17 cellular contexts compared by ENCODE assay signal in genomic region chr10:132478341-132479023, GRCh38. TPM values are rescaled to one million over a fixed set of nuclear protein-coding genes. Genes with fewer than 3 reads are reported as not detected.
DNase-seq lines count a peak whose midpoint lies in the region; ATAC-seq and TF ChIP-seq lines count a peak whose summit lies in the region.
"Had no signal": no experiment of that assay in that cellular context is flagged by ENCODE, and none has a peak within 500 bp of the region (broad histone marks: within the 10 kb centered on the region; RNA-seq: fewer than 3 reads in every experiment).

No MANE protein-coding gene starts in this region.

- H3K36me3 Mint-ChIP-seq in chondrocyte (ENCODE audit: low read depth): no peaks in the 10 kb centered on the region
- H3K36me3 Mint-ChIP-seq in endodermal cell (ENCODE audit: low read depth): no peaks in the 10 kb centered on the region
- H3K36me3 Mint-ChIP-seq in type B pancreatic cell: no peaks in the 10 kb centered on the region
- H3K36me3 Mint-ChIP-seq: CD4-positive, CD25-positive, alpha-beta regulatory T cell had no signal

- intact Hi-C loops in cardiac septum (cut with DNase I) (no loop called here), left cardiac atrium (cut with DNase I) (no loop called here), mucosa of descending colon (cut with DNase I, micrococcal nuclease) (no loop called here), upper lobe of right lung (cut with DNase I) (no loop called here)

- H3K9ac ChIP-seq in endodermal cell (ENCODE audit: extremely low read depth, low read length, poor library complexity, severe bottlenecking): no peak overlapping the region

- no peaks in the 10 kb centered on the region for H3K27me3 ChIP-seq in upper lobe of right lung
- H3K27me3 ChIP-seq in endodermal cell (ENCODE audit: control insufficient read depth, insufficient read depth, low read length, poor library complexity, severe bottlenecking): no peaks in the 10 kb centered on the region

- H3K27ac ChIP-seq in upper lobe of right lung (no peak overlapping the region), endodermal cell (ENCODE audit: low read depth, low read length) (no peak overlapping the region)

- ATAC-seq in left cardiac atrium (no peak), mucosa of descending colon (peak; percentile 17), upper lobe of right lung (no peak)
- ATAC-seq: PC-3 had no signal

- 90 to 93% methylated on average over 13 to 18 of the region's 18 CpGs for WGBS in endodermal cell (ENCODE audit: insufficient coverage in 1 of 2, insufficient read length in 1 of 2), 2 experiments

- H3K4me3 Mint-ChIP-seq in chondrocyte (ENCODE audit: unreplicated experiment): no peak overlapping the region
- H3K4me3 Mint-ChIP-seq in endodermal cell: no peak overlapping the region
- no peak overlapping the region for H3K4me3 Mint-ChIP-seq in type B pancreatic cell
- H3K4me3 Mint-ChIP-seq: CD4-positive, CD25-positive, alpha-beta regulatory T cell; GM23338 had no signal

- TF ChIP-seq CTCF in chondrocyte (IDR thresholded peaks at IDR 0.05) (no peak), mucosa of descending colon (IDR thresholded peaks at IDR 0.05) (no peak), upper lobe of right lung (IDR thresholded peaks at IDR 0.05) (no peak), endodermal cell (conservative IDR thresholded peaks at IDR 0.05) (no peak), type B pancreatic cell (conservative IDR thresholded peaks at IDR 0.05) (no peak)

- no peak overlapping the region for H3K27ac Mint-ChIP-seq in chondrocyte (ENCODE audit: unreplicated experiment)
- no peak overlapping the region for H3K27ac Mint-ChIP-seq in endodermal cell
- no peak overlapping the region for H3K27ac Mint-ChIP-seq in type B pancreatic cell
- H3K27ac Mint-ChIP-seq: CD4-positive, CD25-positive, alpha-beta regulatory T cell; GM23338 had no signal

- no peaks in the 10 kb centered on the region for H3K9me3 Mint-ChIP-seq in chondrocyte (ENCODE audit: low read depth)
- peaks cover 5% of the 10 kb centered on the region for H3K9me3 Mint-ChIP-seq in endodermal cell
- H3K9me3 Mint-ChIP-seq in type B pancreatic cell: peaks cover 6% of the 10 kb centered on the region
- H3K9me3 Mint-ChIP-seq: CD4-positive, CD25-positive, alpha-beta regulatory T cell; GM23338 had no signal

- no peaks in the 10 kb centered on the region for H3K4me1 ChIP-seq in mucosa of descending colon (ENCODE audit: low read depth)
- peaks cover 12% of the 10 kb centered on the region for H3K4me1 ChIP-seq in upper lobe of right lung
- H3K4me1 ChIP-seq in endodermal cell (ENCODE audit: control insufficient read depth, insufficient read depth, low read length): no peaks in the 10 kb centered on the region

- peak; percentile 27 for DNase-seq in cardiac septum (ENCODE audit: low spot score)
- DNase-seq in left cardiac atrium: no peak
- peak; percentile 88 for DNase-seq in chondrocyte (ENCODE audit: low spot score)
- no peak for DNase-seq in mucosa of descending colon
- DNase-seq in upper lobe of right lung: peak; percentile 53
- DNase-seq in endodermal cell: no peak
- no peak for DNase-seq in medulla oblongata (ENCODE audit: extremely low spot score)
- no peak for DNase-seq in type B pancreatic cell (ENCODE audit: extremely low spot score, unreplicated experiment)
- DNase-seq: CD4-positive, CD25-positive, alpha-beta regulatory T cell; DMS79 treated with DMSO at 0.1 percent for 48 hours; GDM1; MM.1S; NCI-H1105; NCI-H1694 treated with DMSO at 0.1 percent for 48 hours; NCI-H446; PC-3 had no signal

- H3K27me3 Mint-ChIP-seq in chondrocyte (ENCODE audit: low read depth): peaks cover 9% of the 10 kb centered on the region
- H3K27me3 Mint-ChIP-seq in endodermal cell (ENCODE audit: insufficient read depth): peaks cover 5% of the 10 kb centered on the region
- peaks cover 18% of the 10 kb centered on the region for H3K27me3 Mint-ChIP-seq in type B pancreatic cell

- H3K4me3 ChIP-seq in mucosa of descending colon (no peak overlapping the region), upper lobe of right lung (no peak overlapping the region), endodermal cell (ENCODE audit: low read length) (no peak overlapping the region)
- H3K4me3 ChIP-seq: GM23338 had no signal

- H3K9me3 ChIP-seq in mucosa of descending colon (no peaks in the 10 kb centered on the region), upper lobe of right lung (no peaks in the 10 kb centered on the region), endodermal cell (ENCODE audit: control insufficient read depth, low read length) (no peaks in the 10 kb centered on the region)

- H3K36me3 ChIP-seq in mucosa of descending colon (ENCODE audit: low read depth) (no peaks in the 10 kb centered on the region), upper lobe of right lung (no peaks in the 10 kb centered on the region), endodermal cell (ENCODE audit: control insufficient read depth, insufficient read depth, low read length) (no peaks in the 10 kb centered on the region)

- H3K4me1 Mint-ChIP-seq in chondrocyte (ENCODE audit: low read depth): peaks cover 28% of the 10 kb centered on the region
- H3K4me1 Mint-ChIP-seq in endodermal cell: no peaks in the 10 kb centered on the region
- H3K4me1 Mint-ChIP-seq in type B pancreatic cell (ENCODE audit: unreplicated experiment): peaks cover 14% of the 10 kb centered on the region
- H3K4me1 Mint-ChIP-seq: CD4-positive, CD25-positive, alpha-beta regulatory T cell had no signal

RNA-seq across cellular contexts. Expression of gene INPP5A, which starts 59.1 kb away (rescaled TPM):
- 121 TPM for total RNA-seq in cardiac septum
- total RNA-seq in left cardiac atrium: 10 to 100 TPM; 74.4 to 95.3 TPM
- total RNA-seq in chondrocyte: 29.5 to 40.6 TPM (median 40.1 TPM) in 3 replicates
- total RNA-seq in mucosa of descending colon: 10 to 100 TPM; 31.7 to 92.8 (median 32.0) TPM
- 38.3 TPM for total RNA-seq in upper lobe of right lung
- total RNA-seq in endodermal cell: 10 to 100 TPM; 20.7 to 26.7 TPM
- polyA plus RNA-seq in endodermal cell (2013, experiment 1 of 2): 21.7 TPM
- polyA plus RNA-seq in endodermal cell (2013, experiment 2 of 2): 20.9 TPM
- total RNA-seq in type B pancreatic cell (ENCODE audit: low replicate concordance): 26.2 and 26.6 TPM in 2 replicates

Comparison
In these comparisons a context has a peak if more than half of its experiments do, and no peak if none do; other contexts are left out.
1. DNase-seq: peak in cardiac septum (single experiment), chondrocyte (single experiment) and upper lobe of right lung (single experiment); none in left cardiac atrium (single experiment), mucosa of descending colon (0 of 3), endodermal cell (single experiment), medulla oblongata (single experiment) and type B pancreatic cell (single experiment).